ENCODE assay signal across 1 cellular context in the genomic region with DNA sequence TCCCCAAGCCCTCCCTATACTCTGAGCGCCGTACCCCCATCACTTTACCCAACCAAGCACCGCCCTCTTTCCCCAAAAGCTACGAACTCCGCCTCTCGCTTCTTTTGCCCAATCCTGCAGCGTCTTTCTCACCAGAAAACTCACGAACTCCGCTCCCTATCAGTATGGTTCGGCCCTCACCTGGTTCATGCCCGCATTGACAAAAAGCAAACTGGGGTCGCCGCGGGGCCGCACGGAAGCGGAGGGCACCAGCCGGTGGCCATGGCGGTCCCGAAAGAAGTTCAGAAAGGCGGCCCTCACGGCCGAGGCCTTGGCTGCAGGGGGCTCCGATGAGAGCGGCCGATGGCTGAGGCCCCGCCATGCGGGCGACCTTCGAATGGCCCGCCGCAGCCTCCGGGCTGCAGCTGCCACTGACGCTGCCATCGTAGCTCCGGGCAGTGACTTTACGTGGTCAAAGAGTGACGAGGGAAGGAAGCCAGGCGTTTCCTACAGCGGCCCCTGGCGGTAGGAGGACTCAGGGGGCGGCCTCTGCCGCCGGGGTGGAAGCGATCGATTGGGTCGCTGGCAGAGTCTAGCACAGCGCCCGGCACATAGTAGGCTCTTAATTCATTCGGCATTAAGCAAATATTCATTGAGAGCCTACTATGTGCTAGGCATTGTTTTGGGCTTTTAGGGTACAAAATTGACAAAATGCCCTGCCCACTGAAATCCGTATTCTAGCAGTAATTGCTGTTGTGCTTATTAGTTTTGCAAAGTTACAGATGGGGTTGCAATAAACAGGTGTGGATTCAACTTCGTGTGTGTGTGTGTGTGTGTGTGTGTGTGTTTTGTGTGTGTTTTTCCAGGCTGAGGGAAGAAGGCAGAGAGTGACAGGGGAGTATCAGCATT.
TF ChIP-seq lines count a peak whose summit lies in the region.

AARS2 (minus strand) TSS at position 447 of the 888 bp plus-strand sequence; CDS start at position 423, 24 bp downstream.

TF ChIP-seq in HepG2, 621 proteins besides CTCF, POLR2A, EP300 and RAD21 (continued from another document and continues in another):
- TF ChIP-seq SKI (IDR thresholded peaks at IDR 0.05; ENCODE audit: partially characterized antibody) = peak; percentile 67
- TF ChIP-seq ZNF772 (CRISPR knock-in tag; IDR thresholded peaks at IDR 0.05) = peak; percentile 91
- no peak for TF ChIP-seq ZNF382 (CRISPR knock-in tag; IDR thresholded peaks at IDR 0.05; ENCODE audit: borderline replicate concordance)
- TF ChIP-seq ATF5 (CRISPR knock-in tag; IDR thresholded peaks at IDR 0.05; ENCODE audit: low read depth) = peak; percentile 82; the same call in 1 of the 2 replicates
- peak; percentile 95 for TF ChIP-seq TBX2 (CRISPR knock-in tag; IDR thresholded peaks at IDR 0.05; ENCODE audit: borderline replicate concordance)
- no peak; the same call in 1 of the 2 replicates for TF ChIP-seq NFRKB (IDR thresholded peaks at IDR 0.05)
- peak; percentile 85; the same call in 1 of the 2 replicates for TF ChIP-seq ZNF747 (CRISPR knock-in tag; IDR thresholded peaks at IDR 0.05; ENCODE audit: borderline replicate concordance)
- peak; percentile 85 for TF ChIP-seq MIXL1 (CRISPR knock-in tag; IDR thresholded peaks at IDR 0.05)
- TF ChIP-seq ZNF713 (CRISPR knock-in tag; IDR thresholded peaks at IDR 0.05) = 0 out of 2 replicates have a peak, but pooled peaks have one; percentile 73
- TF ChIP-seq THAP9 (CRISPR knock-in tag; IDR thresholded peaks at IDR 0.05; ENCODE audit: borderline replicate concordance) = peak; percentile 95
- TF ChIP-seq CEBPG (CRISPR knock-in tag; IDR thresholded peaks at IDR 0.05) = peak; percentile 63
- peak; percentile 96 for TF ChIP-seq MEIS2 (CRISPR knock-in tag; IDR thresholded peaks at IDR 0.05)
- peak; percentile 71 for TF ChIP-seq ZNF143 (CRISPR knock-in tag; IDR thresholded peaks at IDR 0.05)
- TF ChIP-seq SETDB1 (CRISPR knock-in tag; IDR thresholded peaks at IDR 0.05; ENCODE audit: borderline replicate concordance) = no peak
- no peak for TF ChIP-seq ELF4 (CRISPR knock-in tag; IDR thresholded peaks at IDR 0.05; ENCODE audit: borderline replicate concordance)
- TF ChIP-seq KDM1A (CRISPR knock-in tag; IDR thresholded peaks at IDR 0.05) = peak; percentile 97
- peak; percentile 45; the same call in 1 of the 2 replicates for TF ChIP-seq FOSL1 (CRISPR knock-in tag; IDR thresholded peaks at IDR 0.05; ENCODE audit: borderline replicate concordance)
- no peak; the same call in 1 of the 2 replicates for TF ChIP-seq WIZ (CRISPR knock-in tag; IDR thresholded peaks at IDR 0.05)
- peak; percentile 75; the same call in 1 of the 2 replicates for TF ChIP-seq PAX8 (CRISPR knock-in tag; IDR thresholded peaks at IDR 0.05; ENCODE audit: borderline replicate concordance)
- TF ChIP-seq ZNF672 (CRISPR knock-in tag; IDR thresholded peaks at IDR 0.05) = no peak; the same call in 1 of the 2 replicates
- no peak for TF ChIP-seq ZNF549 (CRISPR knock-in tag; IDR thresholded peaks at IDR 0.05)
- TF ChIP-seq FOSL2 (CRISPR knock-in tag; IDR thresholded peaks at IDR 0.05) = peak; percentile 85
- TF ChIP-seq MEIS1 (CRISPR knock-in tag; IDR thresholded peaks at IDR 0.05; ENCODE audit: borderline replicate concordance) = peak; percentile 93; the same call in 1 of the 2 replicates
- TF ChIP-seq ZNF546 (CRISPR knock-in tag; conservative IDR thresholded peaks at IDR 0.05) = 0 out of 2 replicates have a peak, but pooled peaks have one; percentile 43
- TF ChIP-seq, protein P1, sequence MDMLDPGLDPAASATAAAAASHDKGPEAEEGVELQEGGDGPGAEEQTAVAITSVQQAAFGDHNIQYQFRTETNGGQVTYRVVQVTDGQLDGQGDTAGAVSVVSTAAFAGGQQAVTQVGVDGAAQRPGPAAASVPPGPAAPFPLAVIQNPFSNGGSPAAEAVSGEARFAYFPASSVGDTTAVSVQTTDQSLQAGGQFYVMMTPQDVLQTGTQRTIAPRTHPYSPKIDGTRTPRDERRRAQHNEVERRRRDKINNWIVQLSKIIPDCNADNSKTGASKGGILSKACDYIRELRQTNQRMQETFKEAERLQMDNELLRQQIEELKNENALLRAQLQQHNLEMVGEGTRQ (IDR thresholded peaks at IDR 0.05; ENCODE audit: low read depth, low read length) = no peak
- TF ChIP-seq, protein P1 (CRISPR knock-in tag; IDR thresholded peaks at IDR 0.05; ENCODE audit: borderline replicate concordance) = no peak; the same call in 1 of the 2 replicates
- no peak; the same call in 1 of the 2 replicates for TF ChIP-seq EED (CRISPR knock-in tag; IDR thresholded peaks at IDR 0.05)
- TF ChIP-seq HNRNPUL1 (IDR thresholded peaks at IDR 0.05; ENCODE audit: low read depth, low read length) = no peak
- TF ChIP-seq ZHX1 (CRISPR knock-in tag; IDR thresholded peaks at IDR 0.05; ENCODE audit: low read depth) = peak; percentile 98
- TF ChIP-seq MAF1 (CRISPR knock-in tag; IDR thresholded peaks at IDR 0.05; ENCODE audit: borderline replicate concordance) = peak; percentile 96
- TF ChIP-seq TAF15 (IDR thresholded peaks at IDR 0.05; ENCODE audit: low read depth, low read length, poor library complexity, severe bottlenecking) = no peak
- TF ChIP-seq CBX2 (IDR thresholded peaks at IDR 0.05; ENCODE audit: low read depth, low read length) = no peak
- peak; percentile 69; the same call in 1 of the 2 replicates for TF ChIP-seq CBX2 (CRISPR knock-in tag; IDR thresholded peaks at IDR 0.05; ENCODE audit: low read depth)
- peak; percentile 29; the same call in 1 of the 2 replicates for TF ChIP-seq ZNF552 (CRISPR knock-in tag; IDR thresholded peaks at IDR 0.05; ENCODE audit: borderline replicate concordance)
- peak; percentile 90 for TF ChIP-seq SIN3A (IDR thresholded peaks at IDR 0.05; ENCODE audit: borderline replicate concordance, low read depth, low read length)
- TF ChIP-seq, protein P2, sequence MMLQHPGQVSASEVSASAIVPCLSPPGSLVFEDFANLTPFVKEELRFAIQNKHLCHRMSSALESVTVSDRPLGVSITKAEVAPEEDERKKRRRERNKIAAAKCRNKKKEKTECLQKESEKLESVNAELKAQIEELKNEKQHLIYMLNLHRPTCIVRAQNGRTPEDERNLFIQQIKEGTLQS (CRISPR knock-in tag; IDR thresholded peaks at IDR 0.05) = peak; percentile 80
- TF ChIP-seq DBP (CRISPR knock-in tag; IDR thresholded peaks at IDR 0.05; ENCODE audit: not compliant biosample characterization) = peak; percentile 21
- peak; percentile 96 for TF ChIP-seq AHR (CRISPR knock-in tag; IDR thresholded peaks at IDR 0.05)
- peak; percentile 97 for TF ChIP-seq BORCS8-MEF2B (CRISPR knock-in tag; IDR thresholded peaks at IDR 0.05)
- peak; percentile 81 for TF ChIP-seq RBM39 (IDR thresholded peaks at IDR 0.05; ENCODE audit: low read depth, low read length, poor library complexity, severe bottlenecking)
- TF ChIP-seq, protein P3, sequence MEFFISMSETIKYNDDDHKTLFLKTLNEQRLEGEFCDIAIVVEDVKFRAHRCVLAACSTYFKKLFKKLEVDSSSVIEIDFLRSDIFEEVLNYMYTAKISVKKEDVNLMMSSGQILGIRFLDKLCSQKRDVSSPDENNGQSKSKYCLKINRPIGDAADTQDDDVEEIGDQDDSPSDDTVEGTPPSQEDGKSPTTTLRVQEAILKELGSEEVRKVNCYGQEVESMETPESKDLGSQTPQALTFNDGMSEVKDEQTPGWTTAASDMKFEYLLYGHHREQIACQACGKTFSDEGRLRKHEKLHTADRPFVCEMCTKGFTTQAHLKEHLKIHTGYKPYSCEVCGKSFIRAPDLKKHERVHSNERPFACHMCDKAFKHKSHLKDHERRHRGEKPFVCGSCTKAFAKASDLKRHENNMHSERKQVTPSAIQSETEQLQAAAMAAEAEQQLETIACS (CRISPR knock-in tag; IDR thresholded peaks at IDR 0.05) = peak; percentile 56; the same call in 1 of the 2 replicates
- TF ChIP-seq ZSCAN22 (CRISPR knock-in tag; IDR thresholded peaks at IDR 0.05) = peak; percentile 77; the same call in 1 of the 2 replicates
- peak; percentile 82; the same call in 1 of the 2 replicates for TF ChIP-seq TOPORS (CRISPR knock-in tag; IDR thresholded peaks at IDR 0.05)
- TF ChIP-seq BRF2 (CRISPR knock-in tag; IDR thresholded peaks at IDR 0.05) = peak; percentile 96
- TF ChIP-seq, protein P4, sequence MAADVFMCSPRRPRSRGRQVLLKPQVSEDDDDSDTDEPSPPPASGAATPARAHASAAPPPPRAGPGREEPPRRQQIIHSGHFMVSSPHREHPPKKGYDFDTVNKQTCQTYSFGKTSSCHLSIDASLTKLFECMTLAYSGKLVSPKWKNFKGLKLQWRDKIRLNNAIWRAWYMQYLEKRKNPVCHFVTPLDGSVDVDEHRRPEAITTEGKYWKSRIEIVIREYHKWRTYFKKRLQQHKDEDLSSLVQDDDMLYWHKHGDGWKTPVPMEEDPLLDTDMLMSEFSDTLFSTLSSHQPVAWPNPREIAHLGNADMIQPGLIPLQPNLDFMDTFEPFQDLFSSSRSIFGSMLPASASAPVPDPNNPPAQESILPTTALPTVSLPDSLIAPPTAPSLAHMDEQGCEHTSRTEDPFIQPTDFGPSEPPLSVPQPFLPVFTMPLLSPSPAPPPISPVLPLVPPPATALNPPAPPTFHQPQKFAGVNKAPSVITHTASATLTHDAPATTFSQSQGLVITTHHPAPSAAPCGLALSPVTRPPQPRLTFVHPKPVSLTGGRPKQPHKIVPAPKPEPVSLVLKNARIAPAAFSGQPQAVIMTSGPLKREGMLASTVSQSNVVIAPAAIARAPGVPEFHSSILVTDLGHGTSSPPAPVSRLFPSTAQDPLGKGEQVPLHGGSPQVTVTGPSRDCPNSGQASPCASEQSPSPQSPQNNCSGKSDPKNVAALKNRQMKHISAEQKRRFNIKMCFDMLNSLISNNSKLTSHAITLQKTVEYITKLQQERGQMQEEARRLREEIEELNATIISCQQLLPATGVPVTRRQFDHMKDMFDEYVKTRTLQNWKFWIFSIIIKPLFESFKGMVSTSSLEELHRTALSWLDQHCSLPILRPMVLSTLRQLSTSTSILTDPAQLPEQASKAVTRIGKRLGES (CRISPR knock-in tag; IDR thresholded peaks at IDR 0.05; ENCODE audit: borderline replicate concordance) = no peak
- peak; percentile 84; the same call in 1 of the 2 replicates for TF ChIP-seq ZNF232 (CRISPR knock-in tag; IDR thresholded peaks at IDR 0.05; ENCODE audit: borderline replicate concordance)
